16 cellular contexts compared by ENCODE assay signal in genomic region chrX:100673397-100673953, GRCh38. TPM values are rescaled to one million over a fixed set of nuclear protein-coding genes. Genes with fewer than 3 reads are reported as not detected.
DNase-seq lines count a peak whose midpoint lies in the region; ATAC-seq and TF ChIP-seq lines count a peak whose summit lies in the region.
"Had no signal": no experiment of that assay in that cellular context is flagged by ENCODE, and none has a peak within 500 bp of the region (broad histone marks: within the 10 kb centered on the region; RNA-seq: fewer than 3 reads in every experiment).

No MANE protein-coding gene starts in this region.

- no peak for TF ChIP-seq CTCF in mammary epithelial cell (conservative IDR thresholded peaks at IDR 0.05 in 1 of 2, IDR thresholded peaks at IDR 0.05 in 1 of 2; ENCODE audit: extremely low read depth in 1 of 2, insufficient read depth in 1 of 2, low read depth in 1 of 2, low read length in 2 of 2)

- H4K20me1 ChIP-seq in mammary epithelial cell (ENCODE audit: insufficient read depth, low read length): no peaks in the 10 kb centered on the region

- intact Hi-C loops in mammary epithelial cell (cut with micrococcal nuclease): no loop called here

- no peaks in the 10 kb centered on the region for H3K36me3 Mint-ChIP-seq in activated CD8-positive, alpha-beta T cell treated with anti-CD3 and anti-CD28 coated beads, Interleukin-2, amount 10 ng/mL, durations not matched to agents 7 days and 5 days (ENCODE audit: low read depth)
- H3K36me3 Mint-ChIP-seq: activated naive CD8-positive, alpha-beta T cell had no signal

- no peak overlapping the region for H2AFZ ChIP-seq in mammary epithelial cell (ENCODE audit: low read depth, low read length)

- H3K4me3 ChIP-seq in mammary epithelial cell (replicated peaks in 1 of 3; ENCODE audit: insufficient read depth in 1 of 3, low read depth in 2 of 3, low read length in 3 of 3): no peak overlapping the region
- H3K4me3 ChIP-seq: lung had no signal

- H3K9me3 Mint-ChIP-seq in activated CD8-positive, alpha-beta T cell treated with anti-CD3 and anti-CD28 coated beads, Interleukin-2, amount 10 ng/mL, durations not matched to agents 7 days and 5 days (ENCODE audit: insufficient read depth): no peaks in the 10 kb centered on the region
- H3K9me3 Mint-ChIP-seq: neural crest cell; stimulated activated naive CD8-positive, alpha-beta T cell treated with anti-CD3 and anti-CD28 coated beads, Interleukin-15, amount 100 ng/mL, for 72 hours had no signal

- H3K27ac ChIP-seq in mammary epithelial cell (ENCODE audit: insufficient read depth, low read depth, low read length): no peak overlapping the region

- no peak overlapping the region for H3K4me3 Mint-ChIP-seq in activated CD8-positive, alpha-beta T cell treated with anti-CD3 and anti-CD28 coated beads, Interleukin-2, amount 10 ng/mL, durations not matched to agents 7 days and 5 days
- H3K4me3 Mint-ChIP-seq: activated naive CD8-positive, alpha-beta T cell; neural crest cell; stimulated activated naive CD8-positive, alpha-beta T cell treated with anti-CD3 and anti-CD28 coated beads, Interleukin-15, amount 100 ng/mL, for 72 hours had no signal

- ATAC-seq in activated CD8-positive, alpha-beta T cell treated with anti-CD3 and anti-CD28 coated beads, Interleukin-2, amount 10 ng/mL, durations not matched to agents 7 days and 5 days: no peak
- ATAC-seq: stimulated activated naive CD8-positive, alpha-beta T cell treated with anti-CD3 and anti-CD28 coated beads, Interleukin-15, amount 100 ng/mL, for 72 hours; T-helper 17 cell had no signal

- no peaks in the 10 kb centered on the region for H3K27me3 Mint-ChIP-seq in activated CD8-positive, alpha-beta T cell treated with anti-CD3 and anti-CD28 coated beads, Interleukin-2, amount 10 ng/mL, durations not matched to agents 7 days and 5 days (ENCODE audit: low read depth)
- H3K27me3 Mint-ChIP-seq: T-helper 17 cell had no signal

- no peak overlapping the region for H3K9ac ChIP-seq in mammary epithelial cell (ENCODE audit: insufficient read depth, low read length)

- DNase-seq in AG08395 (ENCODE audit: low spot score) (peak; percentile 34), HT1080 (ENCODE audit: low read depth) (peak; percentile 69), mammary epithelial cell (peak; percentile 20), iris pigment epithelial cell (ENCODE audit: low read depth) (peak; percentile 92), NCI-H2107 (lab: John Stamatoyannopoulos, UW) (no peak), mesenteric fat pad (ENCODE audit: low spot score) (no peak)
- DNase-seq in activated CD4-positive, CD25-positive, alpha-beta regulatory T cell (lab: John Stamatoyannopoulos, UW): no peak
- DNase-seq in activated CD8-positive, alpha-beta T cell treated with anti-CD3 and anti-CD28 coated beads, Interleukin-2, amount 10 ng/mL, durations not matched to agents 7 days and 5 days: no peak
- DNase-seq: activated CD4-positive, alpha-beta T cell treated with anti-CD3 and anti-CD28 coated beads for 1 hour; DMS 273 treated with DMSO at 0.1 percent for 48 hours; erythroblast; stimulated activated naive CD8-positive, alpha-beta T cell treated with anti-CD3 and anti-CD28 coated beads, Interleukin-15, amount 100 ng/mL, for 72 hours; T-helper 17 cell had no signal

- H3K4me1 ChIP-seq in mammary epithelial cell (ENCODE audit: insufficient read depth, low read length): no peaks in the 10 kb centered on the region

- no peaks in the 10 kb centered on the region for H3K27me3 ChIP-seq in mammary epithelial cell (ENCODE audit: insufficient read depth, low read length)

- H3K79me2 ChIP-seq in mammary epithelial cell (ENCODE audit: insufficient read depth, low read length): no peaks in the 10 kb centered on the region

- no peaks in the 10 kb centered on the region for H3K4me1 Mint-ChIP-seq in activated CD8-positive, alpha-beta T cell treated with anti-CD3 and anti-CD28 coated beads, Interleukin-2, amount 10 ng/mL, durations not matched to agents 7 days and 5 days (ENCODE audit: low read depth)
- H3K4me1 Mint-ChIP-seq: neural crest cell; stimulated activated naive CD8-positive, alpha-beta T cell treated with anti-CD3 and anti-CD28 coated beads, Interleukin-15, amount 100 ng/mL, for 72 hours had no signal

- no peak overlapping the region for H3K27ac Mint-ChIP-seq in activated CD8-positive, alpha-beta T cell treated with anti-CD3 and anti-CD28 coated beads, Interleukin-2, amount 10 ng/mL, durations not matched to agents 7 days and 5 days
- H3K27ac Mint-ChIP-seq: activated naive CD8-positive, alpha-beta T cell had no signal

- dilution Hi-C loops in mammary epithelial cell (cut with HindIII; ENCODE audit: low sequenced_read_pairs): no loop called here

- whole genome bisulfite sequencing in mammary epithelial cell (ENCODE audit: low coverage, missing lambda C conversion rate): 66% methylated on average over 3 of the region's 3 CpGs

- H3K9me3 ChIP-seq in mammary epithelial cell (replicated peaks; ENCODE audit: insufficient read depth, low read length): no peaks in the 10 kb centered on the region

- H3K4me2 ChIP-seq in mammary epithelial cell (ENCODE audit: insufficient read depth, low read depth, low read length): no peak overlapping the region

- H3K36me3 ChIP-seq in mammary epithelial cell (ENCODE audit: insufficient read depth, low read length): no peaks in the 10 kb centered on the region

- CTCF ChIA-PET in mammary epithelial cell (lab: Charles Lee; ENCODE audit: low non-redundant PET): no interaction called here
- CTCF ChIA-PET in activated CD8-positive, alpha-beta T cell treated with anti-CD3 and anti-CD28 coated beads, Interleukin-2, amount 10 ng/mL, durations not matched to agents 7 days and 5 days (lab: Charles Lee): interaction anchor here (1.0 kb wide), 1 partner anchor 81 kb away, joined by 3 read pairs; no protein-coding TSS in a partner anchor

- POLR2A ChIA-PET in activated CD8-positive, alpha-beta T cell treated with anti-CD3 and anti-CD28 coated beads, Interleukin-2, amount 10 ng/mL, durations not matched to agents 7 days and 5 days (lab: Charles Lee): no interaction called here

- BruUV-seq in mammary epithelial cell (replicated peaks; lab: Mats Ljungman, UMichigan): no TSS peak

- in situ Hi-C loops in mammary epithelial cell (cut with MboI; ENCODE audit: low sequenced_read_pairs in 2 of 2): no loop called here

RNA-seq across cellular contexts. Expression of gene SRPX2, which starts 29.5 kb away (rescaled TPM):
- 10.3 and 13.0 TPM in 2 replicates for total RNA-seq in HT1080 (2014; rRNA removed; shearing (Covaris generic))
- 9.3 and 11.4 TPM in 2 replicates for polyA plus RNA-seq in HT1080 (2015; cell fraction: cytosol; rRNA removed)
- polyA plus RNA-seq in HT1080 (2015; cell fraction: nucleus; rRNA removed): 40.4 and 42.3 TPM in 2 replicates
- total RNA-seq in mammary epithelial cell: 1 to 10 TPM; 1.8 to 4.0 TPM
- polyA plus RNA-seq in mammary epithelial cell: 6.3 TPM
- 6.2 TPM for polyA minus RNA-seq in mammary epithelial cell
- not detected for total RNA-seq in activated CD8-positive, alpha-beta T cell treated with anti-CD3 and anti-CD28 coated beads, Interleukin-2, amount 10 ng/mL, durations not matched to agents 7 days and 5 days
- 224 TPM for total RNA-seq in mesenteric fat pad
- total RNA-seq: T-helper 17 cell had no signal

RNA-seq across cellular contexts. Expression of gene TSPAN6, which starts 36.9 kb away (rescaled TPM):
- 16.3 and 17.5 TPM in 2 replicates for total RNA-seq in HT1080 (2014; rRNA removed; shearing (Covaris generic))
- 16.4 and 17.7 TPM in 2 replicates for polyA plus RNA-seq in HT1080 (2015; cell fraction: cytosol; rRNA removed)
- 13.3 and 14.3 TPM in 2 replicates for polyA plus RNA-seq in HT1080 (2015; cell fraction: nucleus; rRNA removed)
- total RNA-seq in mammary epithelial cell (10 to 100 TPM; 15.6 to 27.3 TPM), mesenteric fat pad (34.7 TPM)
- polyA plus RNA-seq in mammary epithelial cell: 15.9 TPM
- 14.9 TPM for polyA minus RNA-seq in mammary epithelial cell
- total RNA-seq in activated CD8-positive, alpha-beta T cell treated with anti-CD3 and anti-CD28 coated beads, Interleukin-2, amount 10 ng/mL, durations not matched to agents 7 days and 5 days: not detected

RNA-seq across cellular contexts. Expression of gene SYTL4, which starts 58.4 kb away (rescaled TPM):
- total RNA-seq in HT1080 (2014; rRNA removed; shearing (Covaris generic)): 7.1 and 11.3 TPM in 2 replicates
- 2.5 and 2.8 TPM in 2 replicates for polyA plus RNA-seq in HT1080 (2015; cell fraction: cytosol; rRNA removed)
- polyA plus RNA-seq in HT1080 (2015; cell fraction: nucleus; rRNA removed): 11.3 and 13.1 TPM in 2 replicates
- total RNA-seq in mammary epithelial cell (1 to 10 TPM; 1.0 to 4.2 TPM), mesenteric fat pad (12.3 TPM)
- polyA plus RNA-seq in mammary epithelial cell: 2.5 TPM
- polyA minus RNA-seq in mammary epithelial cell: 2.5 TPM
- total RNA-seq in activated CD8-positive, alpha-beta T cell treated with anti-CD3 and anti-CD28 coated beads, Interleukin-2, amount 10 ng/mL, durations not matched to agents 7 days and 5 days: not detected

Comparison
In these comparisons a context has a peak if more than half of its experiments do, and no peak if none do; other contexts are left out.
1. DNase-seq: peak in AG08395 (single experiment), HT1080 (single experiment), mammary epithelial cell (single experiment) and iris pigment epithelial cell (single experiment); none in activated CD4-positive, CD25-positive, alpha-beta regulatory T cell (0 of 4), activated CD8-positive, alpha-beta T cell treated with anti-CD3 and anti-CD28 coated beads, Interleukin-2, amount 10 ng/mL, durations not matched to agents 7 days and 5 days (single experiment), NCI-H2107 (single experiment) and mesenteric fat pad (single experiment).
2. RNA of gene SRPX2, which starts 29.5 kb away (total RNA-seq): 224 TPM in mesenteric fat pad (single experiment); 10.3 to 13.0 TPM in HT1080, 1.8 to 4.0 TPM in mammary epithelial cell and not detected in activated CD8-positive, alpha-beta T cell treated with anti-CD3 and anti-CD28 coated beads, Interleukin-2, amount 10 ng/mL, durations not matched to agents 7 days and 5 days; every median in the first group is over 10 times any median in the second.
3. RNA of gene TSPAN6, which starts 36.9 kb away (total RNA-seq): 34.7 TPM in mesenteric fat pad (single experiment), 15.6 to 27.3 TPM in mammary epithelial cell and 16.3 to 17.5 TPM in HT1080; not detected in activated CD8-positive, alpha-beta T cell treated with anti-CD3 and anti-CD28 coated beads, Interleukin-2, amount 10 ng/mL, durations not matched to agents 7 days and 5 days; every median in the first group is over 10 times any median in the second.